ENCODE assay signal across 8 cellular contexts in the genomic region with DNA sequence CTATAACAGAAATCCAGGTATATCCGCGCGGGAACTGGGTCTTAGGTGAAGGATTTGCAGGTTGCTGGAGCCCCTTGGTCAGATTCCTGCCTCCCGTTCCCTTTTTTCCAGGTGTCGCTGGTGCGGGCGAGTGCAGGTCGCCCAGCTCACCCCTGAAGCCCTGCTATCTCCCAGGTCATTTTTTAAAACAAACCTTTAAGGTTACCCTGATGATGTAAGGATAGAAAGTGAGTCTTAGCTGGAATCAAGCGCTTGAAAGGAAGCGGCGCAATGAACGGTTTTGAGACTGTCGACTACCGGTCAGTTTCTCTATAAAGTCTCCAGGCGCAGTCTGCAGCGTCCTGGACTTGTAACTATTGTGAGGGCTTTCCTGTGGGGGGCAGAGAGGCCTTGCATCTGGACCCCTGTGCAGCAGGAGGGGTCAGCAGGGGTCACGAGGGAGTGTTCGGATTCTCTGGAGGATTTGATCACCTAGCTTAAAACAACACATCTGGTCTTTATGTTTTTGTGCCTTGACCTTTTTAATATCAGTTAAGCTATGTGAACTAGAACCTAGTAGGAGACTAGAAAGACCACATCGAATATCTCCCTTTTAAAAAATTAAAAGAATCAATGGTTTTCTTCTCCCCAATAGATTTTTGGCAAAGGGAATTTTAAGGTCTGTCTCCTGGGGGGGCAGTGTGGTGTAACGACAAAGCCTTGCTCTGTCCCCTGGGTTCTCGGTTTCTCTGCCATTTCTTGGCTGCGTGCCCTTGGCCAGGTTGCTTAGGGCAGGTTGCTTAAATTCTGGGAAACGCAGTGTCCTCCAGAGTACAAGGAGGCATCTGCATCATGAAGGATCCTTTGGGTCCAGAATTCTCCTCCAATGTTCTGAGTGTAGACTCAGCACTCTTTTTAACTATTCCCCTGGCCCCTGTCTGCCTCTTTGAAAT. TPM values are rescaled to one million over a fixed set of nuclear protein-coding genes. Genes with fewer than 3 reads are reported as not detected.
DNase-seq lines count a peak whose midpoint lies in the region.

No MANE protein-coding gene starts in this region.

- DNase-seq in activated naive CD4-positive, alpha-beta T cell treated with anti-CD3 and anti-CD28 coated beads, Interleukin-2, amount 10 ng/mL, durations not matched to agents 7 days and 5 days, result no peak
- DNase-seq in activated naive CD4-positive, alpha-beta T cell treated with anti-CD3 and anti-CD28 coated beads, Interleukin-2, amount 50 U/mL, for 16 hours, result no peak
- DNase-seq in activated T-helper 1 cell treated with anti-CD3 and anti-CD28 coated beads, Interleukin-12 subunit alpha, Interleukin-12 subunit beta, Interleukin-2, Interleukin-4 antibody, amounts not matched to agents 30 ng/mL and 10 ng/mL and 1 ng/mL, durations not matched to agents 14 hours and 24 hours and 36 hours (ENCODE audit: low spot score), result no peak
- DNase-seq in MV-4-11 (lab: John Stamatoyannopoulos, UW) (no peak), SHP77 (lab: John Stamatoyannopoulos, UW) (no peak), 8988T (no peak)

- H3K36me3 ChIP-seq in skeletal muscle tissue (ENCODE audit: control insufficient read depth in 3 of 3, insufficient read depth in 3 of 3, low read length in 3 of 3), result no peaks in the 10 kb centered on the region

- H3K4me1 Mint-ChIP-seq in activated naive CD4-positive, alpha-beta T cell treated with anti-CD3 and anti-CD28 coated beads, Interleukin-2, amount 10 ng/mL, durations not matched to agents 7 days and 5 days, result peaks cover 22% of the 10 kb centered on the region
- H3K4me1 Mint-ChIP-seq in activated T-helper 1 cell treated with anti-CD3 and anti-CD28 coated beads, Interleukin-12 subunit alpha, Interleukin-12 subunit beta, Interleukin-2, Interleukin-4 antibody, amounts not matched to agents 30 ng/mL and 10 ng/mL and 1 ng/mL, durations not matched to agents 14 hours and 24 hours and 36 hours (ENCODE audit: low read depth), result peaks cover 6% of the 10 kb centered on the region

- peaks cover 20 to 27% (median 22%) of the 10 kb centered on the region in 3 donors for H3K4me1 ChIP-seq in skeletal muscle tissue (ENCODE audit: control insufficient read depth in 3 of 3, insufficient read depth in 3 of 3, low read length in 3 of 3)

- peaks cover 12 to 47% (median 45%) of the 10 kb centered on the region in 3 donors for H3K27me3 ChIP-seq in skeletal muscle tissue (ENCODE audit: control insufficient read depth in 3 of 3, insufficient read depth in 3 of 3, low read length in 3 of 3)

- H3K9me3 ChIP-seq in skeletal muscle tissue (ENCODE audit: control insufficient read depth in 3 of 3, low read length in 3 of 3), result no peaks in the 10 kb centered on the region

- H3K9ac ChIP-seq in skeletal muscle tissue (ENCODE audit: low read depth in 1 of 3, low read length in 3 of 3), result peak overlapping the region in 2 of 3 donors; percentile 54 to 63

- CTCF ChIA-PET in activated naive CD4-positive, alpha-beta T cell treated with anti-CD3 and anti-CD28 coated beads, Interleukin-2, amount 10 ng/mL, durations not matched to agents 7 days and 5 days (lab: Charles Lee), result interaction anchor here (2.0 kb wide), 1 partner anchor 14 kb away, joined by 4 read pairs; no protein-coding TSS in a partner anchor

- no peaks in the 10 kb centered on the region for H3K9me3 Mint-ChIP-seq in activated naive CD4-positive, alpha-beta T cell treated with anti-CD3 and anti-CD28 coated beads, Interleukin-2, amount 10 ng/mL, durations not matched to agents 7 days and 5 days
- H3K9me3 Mint-ChIP-seq in activated T-helper 1 cell treated with anti-CD3 and anti-CD28 coated beads, Interleukin-12 subunit alpha, Interleukin-12 subunit beta, Interleukin-2, Interleukin-4 antibody, amounts not matched to agents 30 ng/mL and 10 ng/mL and 1 ng/mL, durations not matched to agents 14 hours and 24 hours and 36 hours, result no peaks in the 10 kb centered on the region

- H3K27ac Mint-ChIP-seq in activated naive CD4-positive, alpha-beta T cell treated with anti-CD3 and anti-CD28 coated beads, Interleukin-2, amount 10 ng/mL, durations not matched to agents 7 days and 5 days, result peak overlapping the region; percentile 6
- H3K27ac Mint-ChIP-seq in activated T-helper 1 cell treated with anti-CD3 and anti-CD28 coated beads, Interleukin-12 subunit alpha, Interleukin-12 subunit beta, Interleukin-2, Interleukin-4 antibody, amounts not matched to agents 30 ng/mL and 10 ng/mL and 1 ng/mL, durations not matched to agents 14 hours and 24 hours and 36 hours, result no peak overlapping the region

- no peak overlapping the region for H3K27ac ChIP-seq in skeletal muscle tissue (ENCODE audit: low read depth, low read length)

- H3K27me3 Mint-ChIP-seq in activated naive CD4-positive, alpha-beta T cell treated with anti-CD3 and anti-CD28 coated beads, Interleukin-2, amount 10 ng/mL, durations not matched to agents 7 days and 5 days, result peaks cover 63% of the 10 kb centered on the region
- H3K27me3 Mint-ChIP-seq in activated T-helper 1 cell treated with anti-CD3 and anti-CD28 coated beads, Interleukin-12 subunit alpha, Interleukin-12 subunit beta, Interleukin-2, Interleukin-4 antibody, amounts not matched to agents 30 ng/mL and 10 ng/mL and 1 ng/mL, durations not matched to agents 14 hours and 24 hours and 36 hours (ENCODE audit: insufficient read depth), result peaks cover 69% of the 10 kb centered on the region

- H3K4me3 ChIP-seq in iPS-11a (ENCODE audit: low read depth, low read length), result peak overlapping the region; percentile 64
- peak overlapping the region; percentile 64 to 69 (median 67) for H3K4me3 ChIP-seq in skeletal muscle tissue (ENCODE audit: low read length in 3 of 3)

- no peaks in the 10 kb centered on the region for H3K36me3 Mint-ChIP-seq in activated naive CD4-positive, alpha-beta T cell treated with anti-CD3 and anti-CD28 coated beads, Interleukin-2, amount 10 ng/mL, durations not matched to agents 7 days and 5 days
- H3K36me3 Mint-ChIP-seq in activated T-helper 1 cell treated with anti-CD3 and anti-CD28 coated beads, Interleukin-12 subunit alpha, Interleukin-12 subunit beta, Interleukin-2, Interleukin-4 antibody, amounts not matched to agents 30 ng/mL and 10 ng/mL and 1 ng/mL, durations not matched to agents 14 hours and 24 hours and 36 hours (ENCODE audit: low read depth), result no peaks in the 10 kb centered on the region

- intact Hi-C loops in activated T-helper 1 cell treated with anti-CD3 and anti-CD28 coated beads, Interleukin-12 subunit alpha, Interleukin-12 subunit beta, Interleukin-2, Interleukin-4 antibody, amounts not matched to agents 30 ng/mL and 10 ng/mL and 1 ng/mL, durations not matched to agents 14 hours and 24 hours and 36 hours (cut with micrococcal nuclease), result loop anchor here (5.0 to 10.0 kb wide), 3 partner anchors 112 to 555 kb away; a partner anchor contains a TSS

- H3K4me3 Mint-ChIP-seq in activated naive CD4-positive, alpha-beta T cell treated with anti-CD3 and anti-CD28 coated beads, Interleukin-2, amount 10 ng/mL, durations not matched to agents 7 days and 5 days, result peak overlapping the region; percentile 69
- H3K4me3 Mint-ChIP-seq in activated T-helper 1 cell treated with anti-CD3 and anti-CD28 coated beads, Interleukin-12 subunit alpha, Interleukin-12 subunit beta, Interleukin-2, Interleukin-4 antibody, amounts not matched to agents 30 ng/mL and 10 ng/mL and 1 ng/mL, durations not matched to agents 14 hours and 24 hours and 36 hours, result peak overlapping the region; percentile 71

RNA-seq across cellular contexts. Expression of a gene that starts 1.7 kb away (rescaled TPM):
- total RNA-seq in activated T-helper 1 cell treated with anti-CD3 and anti-CD28 coated beads, Interleukin-12 subunit alpha, Interleukin-12 subunit beta, Interleukin-2, Interleukin-4 antibody, amounts not matched to agents 30 ng/mL and 10 ng/mL and 1 ng/mL, durations not matched to agents 14 hours and 24 hours and 36 hours, result 0.17 and 0.41 TPM in 2 replicates
- 11.5 TPM for total RNA-seq in skeletal muscle tissue
